8 cellular contexts compared by ENCODE assay signal in the genomic region with DNA sequence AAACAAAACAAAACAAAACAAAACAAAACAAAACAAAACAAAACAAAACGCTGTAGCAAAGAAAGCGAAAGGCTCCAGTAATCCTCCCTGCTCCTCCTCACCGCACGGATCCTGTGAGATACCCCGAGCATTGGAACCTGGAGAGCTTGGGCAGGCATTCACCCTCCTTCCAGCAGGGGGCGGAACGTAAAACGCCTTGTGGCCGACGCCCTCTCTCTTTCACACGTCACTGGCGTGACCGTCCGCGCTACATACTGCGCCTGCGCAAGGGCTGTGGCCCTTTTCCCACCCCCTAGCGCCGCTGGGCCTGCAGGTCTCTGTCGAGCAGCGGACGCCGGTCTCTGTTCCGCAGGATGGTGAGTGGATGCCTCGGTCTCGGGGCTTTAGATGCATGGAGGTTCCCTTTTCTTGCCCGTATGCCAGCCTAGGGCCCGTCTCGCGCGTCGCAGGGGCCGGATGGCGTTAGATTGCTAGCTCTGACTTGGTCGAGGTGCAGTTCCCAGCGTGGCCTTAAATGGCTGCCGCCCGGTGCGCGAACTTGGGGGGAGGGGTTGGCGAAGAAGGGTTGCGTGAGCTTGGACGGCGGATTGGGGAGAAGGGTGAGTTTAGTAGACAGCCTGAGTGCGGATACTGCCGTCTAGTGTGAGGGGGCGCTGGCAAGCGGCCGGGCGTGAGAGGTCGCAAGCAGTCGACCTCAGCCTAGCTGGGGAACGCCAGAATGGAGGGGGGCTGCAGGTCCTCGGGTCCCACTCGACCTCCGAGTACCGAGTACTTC. TPM values are rescaled to one million over a fixed set of nuclear protein-coding genes. Genes with fewer than 3 reads are reported as not detected.
A peak's percentile ranks its signal among the peaks of the same experiment; 100 is the strongest.
DNase-seq lines count a peak whose midpoint lies in the region; ATAC-seq lines count a peak whose summit lies in the region.

A gene (plus strand): TSS at position 279 of the 775 bp plus-strand sequence. CDS start 75 bp downstream, at position 354.

- ATAC-seq in GM19468 (IDR thresholded peaks at IDR 0.05; ENCODE audit: extremely low read depth, unreplicated experiment): peak; percentile 92

- DNase-seq in COR-L47 (lab: John Stamatoyannopoulos, UW) (peak; percentile 97), HS-5 (ENCODE audit: low read depth) (peak; percentile 95), NK-92 (lab: John Stamatoyannopoulos, UW; ENCODE audit: unreplicated experiment) (peak; percentile 71), lung microvascular endothelial cell (ENCODE audit: low read depth in 2 of 2) (peak; percentile 98 to 99)
- DNase-seq in activated CD8-positive, alpha-beta memory T cell treated with anti-CD3 and anti-CD28 coated beads for 1 hour (ENCODE audit: extremely low read depth in 1 of 2, low read depth in 1 of 2): peak; percentile 92 to 94
- peak; percentile 97 for DNase-seq in effector CD8-positive, alpha-beta T cell (lab: John Stamatoyannopoulos, UW)
- peak; percentile 94 to 97 (median 97) for DNase-seq in stimulated activated CD4-positive, alpha-beta T cell treated with anti-CD3 and anti-CD28 coated beads, TNF-alpha, amount 100 ng/mL, for 48 hours (ENCODE audit: low read depth in 3 of 3)

RNA-seq across cellular contexts. Expression of the gene that starts here (rescaled TPM):
- total RNA-seq in lung microvascular endothelial cell: 1,042 and 1,239 TPM in 2 replicates

Comparison
In these comparisons a context has a peak if more than half of its experiments do, and no peak if none do; other contexts are left out.
1. Peak in every context shown above with its lines: DNase-seq and ATAC-seq.